In the genomic region with DNA sequence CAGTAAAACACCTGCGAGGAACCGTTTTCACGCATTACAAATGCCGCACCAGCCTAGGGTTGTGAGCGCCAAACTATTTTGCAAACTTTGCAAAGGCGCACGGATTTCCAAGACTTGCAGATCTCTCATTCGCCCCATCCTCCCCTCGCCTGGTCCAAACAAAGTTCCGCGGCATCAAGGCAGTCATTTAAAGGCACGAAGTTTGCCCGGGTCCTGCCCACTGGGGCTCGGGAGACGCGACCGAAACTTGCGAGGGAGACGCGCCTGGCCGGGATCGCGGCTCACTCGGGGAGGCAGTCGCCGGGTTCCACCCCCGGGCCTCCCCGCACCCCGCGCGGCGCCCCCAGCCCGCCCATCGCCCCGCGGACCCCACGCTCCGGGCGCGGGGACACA, we compare ENCODE assay signal across 8 cellular contexts. TPM values are rescaled to one million over a fixed set of nuclear protein-coding genes. Genes with fewer than 3 reads are reported as not detected.
DNase-seq lines count a peak whose midpoint lies in the region; ATAC-seq and TF ChIP-seq lines count a peak whose summit lies in the region.

No MANE protein-coding gene starts in this region.

- CTCF ChIA-PET in HEK293 (lab: Yijun Ruan, JAX) (no interaction called here), PC-3 (lab: Charles Lee) (no interaction called here)

- H3K79me2 ChIP-seq in PC-3 (ENCODE audit: low read length) = peaks cover 51% of the 10 kb centered on the region

- peak overlapping the region; percentile 79 for H3K9ac ChIP-seq in PC-3 (ENCODE audit: low read length)

- H3K4me1 ChIP-seq in HEK293 (ENCODE audit: control insufficient read depth, insufficient read depth, low read length) (peaks cover 8% of the 10 kb centered on the region; the same call in 1 of the 2 replicates), PC-3 (ENCODE audit: insufficient read depth, low read length) (peaks cover 14% of the 10 kb centered on the region; the same call in 1 of the 2 replicates), right atrium auricular region (peaks cover 0 to 17% of the 10 kb centered on the region in 2 donors)

- ATAC-seq in PC-3 (peak; percentile 28), HG03378 (IDR thresholded peaks at IDR 0.05; ENCODE audit: unreplicated experiment) (no peak)

- TF ChIP-seq CTCF in HEK293 (tag by site-specific recombination; IDR thresholded peaks at IDR 0.05) = no peak
- TF ChIP-seq CTCF in PC-3 (conservative IDR thresholded peaks at IDR 0.05; ENCODE audit: low read depth, low read length) = no peak
- TF ChIP-seq CTCF in right atrium auricular region (IDR thresholded peaks at IDR 0.05) = no peak
- no peak for TF ChIP-seq CTCF in retinal pigment epithelial cell (conservative IDR thresholded peaks at IDR 0.05; ENCODE audit: low read depth, low read length)

- 0 out of 2 replicates have a peak, but pooled peaks cover 5% of the 10 kb centered on the region for H4K20me1 ChIP-seq in PC-3 (ENCODE audit: low read length)

- peak; percentile 11 for DNase-seq in GDM1 (lab: John Stamatoyannopoulos, UW)
- no peak for DNase-seq in PC-3
- DNase-seq in right atrium auricular region (ENCODE audit: low spot score) = peak; percentile 68
- DNase-seq in retinal pigment epithelial cell (ENCODE audit: low read depth) = no peak
- no peak for DNase-seq in NCI-H446 (lab: John Stamatoyannopoulos, UW)

- intact Hi-C loops in PC-3 (cut with micrococcal nuclease) = loop anchor here (2.0 kb wide), 1 partner anchor 74 kb away; no protein-coding TSS in a partner anchor

- POLR2A ChIA-PET in HEK293 (lab: Yijun Ruan, JAX) (no interaction called here), PC-3 (lab: Charles Lee; ENCODE audit: unreplicated experiment) (no interaction called here)

- H3K9me2 ChIP-seq in PC-3 (replicated peaks; ENCODE audit: low read length) = no peaks in the 10 kb centered on the region

- H3K27me3 ChIP-seq in PC-3 (ENCODE audit: low read length) (no peaks in the 10 kb centered on the region), right atrium auricular region (no peaks in the 10 kb centered on the region)

- H3K27ac ChIP-seq in HEK293 (ENCODE audit: extremely low read depth, low read depth, low read length) = peak overlapping the region; percentile 84
- H3K27ac ChIP-seq in PC-3 (ENCODE audit: low read length) = peak overlapping the region; percentile 34; the same call in 1 of the 2 replicates
- peak overlapping the region; percentile 20 for H3K27ac ChIP-seq in angular gyrus (ENCODE audit: low read depth, low read length)
- H3K27ac ChIP-seq in right atrium auricular region = peak overlapping the region; percentile 87 to 88

- H3F3A ChIP-seq in PC-3 (ENCODE audit: low read length, unreplicated experiment) = no peaks in the 10 kb centered on the region

- no peaks in the 10 kb centered on the region for H3K9me3 ChIP-seq in HEK293 (ENCODE audit: control insufficient read depth, insufficient read depth, low read depth, low read length)
- H3K9me3 ChIP-seq in PC-3 (ENCODE audit: low read length) = no peaks in the 10 kb centered on the region
- H3K9me3 ChIP-seq in right atrium auricular region = no peaks in the 10 kb centered on the region

- BruUV-seq in PC-3 (replicated peaks; lab: Mats Ljungman, UMichigan) = no TSS peak

- H3K36me3 ChIP-seq in HEK293 (ENCODE audit: control insufficient read depth in 2 of 2, insufficient read depth in 1 of 2, low read length in 2 of 2) (no peaks in the 10 kb centered on the region), PC-3 (ENCODE audit: low read depth, low read length) (no peaks in the 10 kb centered on the region), right atrium auricular region (no peaks in the 10 kb centered on the region)

- peak overlapping the region; percentile 88 for H3K4me3 ChIP-seq in HEK293 (ENCODE audit: low read depth, low read length)
- H3K4me3 ChIP-seq in PC-3 (ENCODE audit: low read length) = peak overlapping the region; percentile 75
- peak overlapping the region; percentile 91 to 95 for H3K4me3 ChIP-seq in right atrium auricular region
- peak overlapping the region; percentile 91 for H3K4me3 ChIP-seq in retinal pigment epithelial cell (ENCODE audit: low read length)

- H3K4me2 ChIP-seq in PC-3 (ENCODE audit: low read length) = peak overlapping the region; percentile 76

- H2AFZ ChIP-seq in PC-3 (ENCODE audit: low read length) = 0 out of 2 replicates have a peak overlapping the region, but pooled peaks have one; percentile 42

TF ChIP-seq in HEK293, 187 proteins besides CTCF, POLR2A, EP300 and RAD21 (continues in another document):
- no peak for TF ChIP-seq MYNN (tag by site-specific recombination; IDR thresholded peaks at IDR 0.05; ENCODE audit: borderline replicate concordance)
- TF ChIP-seq ZBTB20 (tag by site-specific recombination; IDR thresholded peaks at IDR 0.05) = peak; percentile 46; the same call in 1 of the 2 replicates
- TF ChIP-seq ZBTB17 (tag by site-specific recombination; IDR thresholded peaks at IDR 0.05) = peak; percentile 61
- 0 out of 2 replicates have a peak, but pooled peaks have one; percentile 20 for TF ChIP-seq ZBTB1 (tag by site-specific recombination; IDR thresholded peaks at IDR 0.05)
- peak; percentile 83 for TF ChIP-seq ZNF341 (tag by site-specific recombination; IDR thresholded peaks at IDR 0.05; ENCODE audit: low read depth)
- no peak for TF ChIP-seq ZNF791 (tag by site-specific recombination; IDR thresholded peaks at IDR 0.05)
- TF ChIP-seq, protein P1, sequence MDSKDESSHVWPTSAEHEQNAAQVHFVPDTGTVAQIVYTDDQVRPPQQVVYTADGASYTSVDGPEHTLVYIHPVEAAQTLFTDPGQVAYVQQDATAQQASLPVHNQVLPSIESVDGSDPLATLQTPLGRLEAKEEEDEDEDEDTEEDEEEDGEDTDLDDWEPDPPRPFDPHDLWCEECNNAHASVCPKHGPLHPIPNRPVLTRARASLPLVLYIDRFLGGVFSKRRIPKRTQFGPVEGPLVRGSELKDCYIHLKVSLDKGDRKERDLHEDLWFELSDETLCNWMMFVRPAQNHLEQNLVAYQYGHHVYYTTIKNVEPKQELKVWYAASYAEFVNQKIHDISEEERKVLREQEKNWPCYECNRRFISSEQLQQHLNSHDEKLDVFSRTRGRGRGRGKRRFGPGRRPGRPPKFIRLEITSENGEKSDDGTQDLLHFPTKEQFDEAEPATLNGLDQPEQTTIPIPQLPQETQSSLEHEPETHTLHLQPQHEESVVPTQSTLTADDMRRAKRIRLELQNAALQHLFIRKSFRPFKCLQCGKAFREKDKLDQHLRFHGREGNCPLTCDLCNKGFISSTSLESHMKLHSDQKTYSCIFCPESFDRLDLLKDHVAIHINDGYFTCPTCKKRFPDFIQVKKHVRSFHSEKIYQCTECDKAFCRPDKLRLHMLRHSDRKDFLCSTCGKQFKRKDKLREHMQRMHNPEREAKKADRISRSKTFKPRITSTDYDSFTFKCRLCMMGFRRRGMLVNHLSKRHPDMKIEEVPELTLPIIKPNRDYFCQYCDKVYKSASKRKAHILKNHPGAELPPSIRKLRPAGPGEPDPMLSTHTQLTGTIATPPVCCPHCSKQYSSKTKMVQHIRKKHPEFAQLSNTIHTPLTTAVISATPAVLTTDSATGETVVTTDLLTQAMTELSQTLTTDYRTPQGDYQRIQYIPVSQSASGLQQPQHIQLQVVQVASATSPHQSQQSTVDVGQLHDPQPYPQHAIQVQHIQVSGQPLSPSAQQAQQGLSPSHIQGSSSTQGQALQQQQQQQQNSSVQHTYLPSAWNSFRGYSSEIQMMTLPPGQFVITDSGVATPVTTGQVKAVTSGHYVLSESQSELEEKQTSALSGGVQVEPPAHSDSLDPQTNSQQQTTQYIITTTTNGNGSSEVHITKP (tag by site-specific recombination; IDR thresholded peaks at IDR 0.05) = peak; percentile 69; the same call in 1 of the 2 replicates
- TF ChIP-seq ZBTB26 (tag by site-specific recombination; optimal IDR thresholded peaks at IDR 0.05) = peak; percentile 74
- no peak for TF ChIP-seq TRIM28 (IDR thresholded peaks at IDR 0.05; ENCODE audit: borderline replicate concordance, low read length)
- peak; percentile 70; the same call in 1 of the 2 replicates for TF ChIP-seq ZEB2 (tag by site-specific recombination; IDR thresholded peaks at IDR 0.05)
- 0 out of 2 replicates have a peak, but pooled peaks have one; percentile 24 for TF ChIP-seq ZNF600 (tag by site-specific recombination; IDR thresholded peaks at IDR 0.05)
- no peak for TF ChIP-seq ZBTB8A (tag by site-specific recombination; IDR thresholded peaks at IDR 0.05)

RNA-seq across cellular contexts. Expression of gene USP6NL, which starts 0.6 kb away (rescaled TPM):
- total RNA-seq in PC-3 (2014; rRNA removed) (13.0 and 14.3 TPM in 2 replicates), right atrium auricular region (10 to 100 TPM in 1 of 2 donors, 1 to 10 TPM in 1; 9.6 to 10.5 TPM)

Comparison
In these comparisons a context has a peak if more than half of its experiments do, and no peak if none do; other contexts are left out.
1. DNase-seq: peak in GDM1 (single experiment) and right atrium auricular region (single experiment); none in PC-3 (single experiment), retinal pigment epithelial cell (single experiment) and NCI-H446 (0 of 2).
2. H3K27ac ChIP-seq: peak in every context shown above with its lines; median percentile 88 in right atrium auricular region; 84 in HEK293; 34 in PC-3; 20 in angular gyrus.
3. Peak in every context shown above with its lines, with median percentiles within 50 percentile points of each other: H3K4me3 ChIP-seq.